In genomic region chr3:30664884-30665283, GRCh38 we compare ENCODE assay signal across 13 cellular contexts. TPM values are rescaled to one million over a fixed set of nuclear protein-coding genes. Genes with fewer than 3 reads are reported as not detected.
DNase-seq lines count a peak whose midpoint lies in the region; ATAC-seq and TF ChIP-seq lines count a peak whose summit lies in the region.
"Had no signal": no experiment of that assay in that cellular context is flagged by ENCODE, and none has a peak within 500 bp of the region (broad histone marks: within the 10 kb centered on the region; RNA-seq: fewer than 3 reads in every experiment).

No MANE protein-coding gene starts in this region.

- H3K36me3 Mint-ChIP-seq in CD14-positive monocyte, result peaks cover 58 to 74% of the 10 kb centered on the region in 2 donors
- H3K36me3 Mint-ChIP-seq in IgD-negative memory B cell, result peaks cover 14% of the 10 kb centered on the region
- peaks cover 67% of the 10 kb centered on the region for H3K36me3 Mint-ChIP-seq in activated CD4-positive, alpha-beta memory T cell treated with anti-CD3 and anti-CD28 coated beads, Interleukin-2, amount 10 ng/mL, durations not matched to agents 7 days and 5 days (ENCODE audit: low read depth)

- DNase-seq in CD14-positive monocyte (ENCODE audit: low spot score), result no peak
- no peak for DNase-seq in activated CD4-positive, alpha-beta memory T cell treated with anti-CD3 and anti-CD28 coated beads, Interleukin-2, amount 10 ng/mL, durations not matched to agents 7 days and 5 days
- DNase-seq in lower lobe of right lung, result no peak
- DNase-seq in AG20443 (ENCODE audit: low spot score), result no peak
- no peak for DNase-seq in NCI-H226
- no peak for DNase-seq in GM20000 (ENCODE audit: low spot score)
- DNase-seq: activated effector memory CD4-positive, alpha-beta T cell treated with anti-CD3 and anti-CD28 coated beads, Interleukin-2, amount 50 U/mL, for 16 hours; DMS 273 treated with DMSO at 0.1 percent for 48 hours; NCI-H2081; stimulated activated CD4-positive, alpha-beta T cell treated with anti-CD3 and anti-CD28 coated beads, Interleukin-2, amount 100 ng/mL, for 48 hours had no signal

- CTCF ChIA-PET in activated CD4-positive, alpha-beta memory T cell treated with anti-CD3 and anti-CD28 coated beads, Interleukin-2, amount 10 ng/mL, durations not matched to agents 7 days and 5 days (lab: Charles Lee), result interaction anchor here (1.1 to 1.7 kb wide), 2 partner anchors 36 to 59 kb away, joined by 3 to 5 read pairs; partner anchors contain the start of gene TGFBR2

- peak overlapping the region; percentile 14 for H3K27ac ChIP-seq in lower lobe of right lung
- H3K27ac ChIP-seq: epithelial cell of prostate had no signal

- H3K4me3 Mint-ChIP-seq in CD14-positive monocyte, result peak overlapping the region in 1 of 2 donors; percentile 21
- peak overlapping the region in 2 of 4 donors; percentile 30 to 37 for H3K4me3 Mint-ChIP-seq in IgD-negative memory B cell
- peak overlapping the region; percentile 2 for H3K4me3 Mint-ChIP-seq in activated CD4-positive, alpha-beta memory T cell treated with anti-CD3 and anti-CD28 coated beads, Interleukin-2, amount 10 ng/mL, durations not matched to agents 7 days and 5 days

- ATAC-seq in lower lobe of right lung (no peak), HG03432 (IDR thresholded peaks at IDR 0.05; ENCODE audit: unreplicated experiment) (no peak)

- no peak for TF ChIP-seq CTCF in CD14-positive monocyte (IDR thresholded peaks at IDR 0.05)
- TF ChIP-seq CTCF in lower lobe of right lung (IDR thresholded peaks at IDR 0.05), result no peak
- TF ChIP-seq CTCF in GM20000 (IDR thresholded peaks at IDR 0.05; ENCODE audit: extremely low read depth, missing control alignments), result no peak

- peaks cover 40% of the 10 kb centered on the region for H3K36me3 ChIP-seq in lower lobe of right lung

- H3K27ac Mint-ChIP-seq in CD14-positive monocyte, result peak overlapping the region in 6 of 7 donors; percentile 22 to 69 (median 50)
- peak overlapping the region; percentile 6 to 53 (median 27) for H3K27ac Mint-ChIP-seq in IgD-negative memory B cell
- H3K27ac Mint-ChIP-seq in activated CD4-positive, alpha-beta memory T cell treated with anti-CD3 and anti-CD28 coated beads, Interleukin-2, amount 10 ng/mL, durations not matched to agents 7 days and 5 days, result peak overlapping the region; percentile 77

- POLR2A ChIA-PET in activated CD4-positive, alpha-beta memory T cell treated with anti-CD3 and anti-CD28 coated beads, Interleukin-2, amount 10 ng/mL, durations not matched to agents 7 days and 5 days (lab: Charles Lee), result interaction anchor here (0.8 to 4.3 kb wide), 13 partner anchors 9 to 61 kb away, joined by 3 to 38 read pairs (median 6); partner anchors contain the start of gene TGFBR2

- peaks cover 41% of the 10 kb centered on the region for H3K4me1 Mint-ChIP-seq in CD14-positive monocyte
- peaks cover 41 to 70% (median 62%) of the 10 kb centered on the region in 3 donors for H3K4me1 Mint-ChIP-seq in IgD-negative memory B cell
- peaks cover 89% of the 10 kb centered on the region for H3K4me1 Mint-ChIP-seq in activated CD4-positive, alpha-beta memory T cell treated with anti-CD3 and anti-CD28 coated beads, Interleukin-2, amount 10 ng/mL, durations not matched to agents 7 days and 5 days

- H3K27me3 Mint-ChIP-seq in CD14-positive monocyte (ENCODE audit: low read depth in 3 of 3), result peaks cover 0 to 3% (median 0%) of the 10 kb centered on the region in 3 donors
- no peaks in the 10 kb centered on the region for H3K27me3 Mint-ChIP-seq in IgD-negative memory B cell
- no peaks in the 10 kb centered on the region for H3K27me3 Mint-ChIP-seq in activated CD4-positive, alpha-beta memory T cell treated with anti-CD3 and anti-CD28 coated beads, Interleukin-2, amount 10 ng/mL, durations not matched to agents 7 days and 5 days

- no peak overlapping the region for H3K4me3 ChIP-seq in lower lobe of right lung

- H3K4me1 ChIP-seq in lower lobe of right lung, result peaks cover 79% of the 10 kb centered on the region

- H3K9me3 Mint-ChIP-seq in CD14-positive monocyte (no peaks in the 10 kb centered on the region), IgD-negative memory B cell (peaks cover 0 to 5% (median 2%) of the 10 kb centered on the region in 3 donors)
- no peaks in the 10 kb centered on the region for H3K9me3 Mint-ChIP-seq in activated CD4-positive, alpha-beta memory T cell treated with anti-CD3 and anti-CD28 coated beads, Interleukin-2, amount 10 ng/mL, durations not matched to agents 7 days and 5 days

- intact Hi-C loops in CD14-positive monocyte (cut with micrococcal nuclease), result no loop called here
- intact Hi-C loops in lower lobe of right lung (cut with DNase I), result no loop called here

- H3K27me3 ChIP-seq in lower lobe of right lung (ENCODE audit: low read depth), result no peaks in the 10 kb centered on the region

- no peaks in the 10 kb centered on the region for H3K9me3 ChIP-seq in lower lobe of right lung

RNA-seq across cellular contexts. Expression of gene TGFBR2, which starts 58.5 kb away (rescaled TPM):
- 10 to 100 TPM; 46.6 to 60.3 TPM for polyA plus RNA-seq in CD14-positive monocyte
- 76.8 TPM for polyA plus RNA-seq in IgD-negative memory B cell
- total RNA-seq in activated CD4-positive, alpha-beta memory T cell treated with anti-CD3 and anti-CD28 coated beads, Interleukin-2, amount 10 ng/mL, durations not matched to agents 7 days and 5 days, result 10 to 100 TPM; 60.1 to 60.8 TPM
- total RNA-seq in lower lobe of right lung, result 289 TPM

Comparison
In these comparisons a context has a peak if more than half of its experiments do, and no peak if none do; other contexts are left out.
1. H3K27ac Mint-ChIP-seq: peak in every context shown above with its lines; median percentile 77 in activated CD4-positive, alpha-beta memory T cell treated with anti-CD3 and anti-CD28 coated beads, Interleukin-2, amount 10 ng/mL, durations not matched to agents 7 days and 5 days; 50 in CD14-positive monocyte; 27 in IgD-negative memory B cell.